In genomic region chr18:42187611-42188378, GRCh38 we compare ENCODE assay signal across 10 cellular contexts.
DNase-seq lines count a peak whose midpoint lies in the region; ATAC-seq, FAIRE-seq and TF ChIP-seq lines count a peak whose summit lies in the region.
"Had no signal": no experiment of that assay in that cellular context is flagged by ENCODE, and none has a peak within 500 bp of the region (broad histone marks: within the 10 kb centered on the region; RNA-seq: fewer than 3 reads in every experiment).

No MANE protein-coding gene starts in this region.

- no peak for TF ChIP-seq POLR2A in GM12892 (IDR thresholded peaks at IDR 0.05; ENCODE audit: low read depth, low read length)

- H3K27ac ChIP-seq in endodermal cell (ENCODE audit: low read depth, low read length) (peak overlapping the region; percentile 30), neural progenitor cell (no peak overlapping the region)

- no peak overlapping the region for H3K9ac ChIP-seq in endodermal cell (ENCODE audit: extremely low read depth, low read length, poor library complexity, severe bottlenecking)
- no peak overlapping the region for H3K9ac ChIP-seq in neural progenitor cell

- H3F3A ChIP-seq in neural progenitor cell (ENCODE audit: low read depth), result no peaks in the 10 kb centered on the region

- no peak overlapping the region for H3K4me3 Mint-ChIP-seq in endodermal cell
- H3K4me3 Mint-ChIP-seq in neural progenitor cell, result no peak overlapping the region

- FAIRE-seq in GM12892 (lab: Jason Lieb, UNC), result no peak

- no peaks in the 10 kb centered on the region for H4K20me1 ChIP-seq in neural progenitor cell (ENCODE audit: low read depth)

- ATAC-seq in GM18867 (IDR thresholded peaks at IDR 0.05; ENCODE audit: unreplicated experiment), result peak; percentile 86
- ATAC-seq in GM21717 (IDR thresholded peaks at IDR 0.05; ENCODE audit: unreplicated experiment), result peak; percentile 53
- peak; percentile 68 for ATAC-seq in HG03354 (IDR thresholded peaks at IDR 0.05; ENCODE audit: poor library complexity, severe bottlenecking, unreplicated experiment)
- no peak for ATAC-seq in left cardiac atrium
- ATAC-seq: mucosa of descending colon had no signal

- no peak overlapping the region for H2AFZ ChIP-seq in neural progenitor cell (replicated peaks)

- no peaks in the 10 kb centered on the region for H3K79me2 ChIP-seq in neural progenitor cell (ENCODE audit: low read depth)

- intact Hi-C loops in left cardiac atrium (cut with DNase I), result no loop called here

- H3K4me1 ChIP-seq in endodermal cell (ENCODE audit: control insufficient read depth, insufficient read depth, low read length) (no peaks in the 10 kb centered on the region), neural progenitor cell (no peaks in the 10 kb centered on the region)

- H3K4me1 Mint-ChIP-seq in endodermal cell (no peaks in the 10 kb centered on the region), neural progenitor cell (peaks cover 8% of the 10 kb centered on the region)

- H3K27ac Mint-ChIP-seq in endodermal cell (no peak overlapping the region), neural progenitor cell (no peak overlapping the region)

- H3K27me3 Mint-ChIP-seq in endodermal cell (ENCODE audit: insufficient read depth) (no peaks in the 10 kb centered on the region), neural progenitor cell (ENCODE audit: insufficient read depth, low read depth) (peaks cover 4% of the 10 kb centered on the region)

- no peak overlapping the region for H3K4me2 ChIP-seq in neural progenitor cell

- H3K9me3 Mint-ChIP-seq in endodermal cell, result peaks cover 18% of the 10 kb centered on the region
- peaks cover 11% of the 10 kb centered on the region for H3K9me3 Mint-ChIP-seq in neural progenitor cell

- DNase-seq in endodermal cell (no peak), neural progenitor cell (ENCODE audit: low spot score) (no peak), left cardiac atrium (no peak), GM12892 (ENCODE audit: insufficient read length) (no peak)
- no peak for DNase-seq in central memory CD4-positive, alpha-beta T cell
- DNase-seq: mucosa of descending colon; stimulated activated CD4-positive, alpha-beta T cell treated with anti-CD3 and anti-CD28 coated beads, Interleukin-12 subunit alpha, Interleukin-12 subunit beta, amount 100 ng/mL, for 4 hours had no signal

- no peaks in the 10 kb centered on the region for H3K36me3 ChIP-seq in endodermal cell (ENCODE audit: control insufficient read depth, insufficient read depth, low read length)
- no peaks in the 10 kb centered on the region for H3K36me3 ChIP-seq in neural progenitor cell

- H3K9me3 ChIP-seq in endodermal cell (ENCODE audit: control insufficient read depth, low read length) (peaks cover 23% of the 10 kb centered on the region), neural progenitor cell (ENCODE audit: low read depth) (peaks cover 4% of the 10 kb centered on the region)
- H3K9me3 ChIP-seq: mucosa of descending colon had no signal

- H3K27me3 ChIP-seq in endodermal cell (ENCODE audit: control insufficient read depth, insufficient read depth, low read length, poor library complexity, severe bottlenecking) (no peaks in the 10 kb centered on the region), neural progenitor cell (no peaks in the 10 kb centered on the region)

- WGBS in endodermal cell (ENCODE audit: insufficient coverage in 1 of 2, insufficient read length in 1 of 2), 2 experiments, result 88 to 94% methylated on average over 1 to 3 of the region's 4 CpGs

- H3K4me3 ChIP-seq in endodermal cell (ENCODE audit: low read length) (no peak overlapping the region), neural progenitor cell (no peak overlapping the region)
- H3K4me3 ChIP-seq: mucosa of descending colon had no signal

- H3K36me3 Mint-ChIP-seq in endodermal cell (ENCODE audit: low read depth) (no peaks in the 10 kb centered on the region), neural progenitor cell (no peaks in the 10 kb centered on the region)

- TF ChIP-seq CTCF in endodermal cell (conservative IDR thresholded peaks at IDR 0.05), result no peak
- TF ChIP-seq CTCF in neural progenitor cell (IDR thresholded peaks at IDR 0.05), result no peak

Comparison
In these comparisons a context has a peak if more than half of its experiments do, and no peak if none do; other contexts are left out.
1. ATAC-seq: peak in GM18867 (single experiment), GM21717 (single experiment) and HG03354 (single experiment); none in left cardiac atrium (0 of 2).